1 cellular context compared by ENCODE assay signal in the genomic region with DNA sequence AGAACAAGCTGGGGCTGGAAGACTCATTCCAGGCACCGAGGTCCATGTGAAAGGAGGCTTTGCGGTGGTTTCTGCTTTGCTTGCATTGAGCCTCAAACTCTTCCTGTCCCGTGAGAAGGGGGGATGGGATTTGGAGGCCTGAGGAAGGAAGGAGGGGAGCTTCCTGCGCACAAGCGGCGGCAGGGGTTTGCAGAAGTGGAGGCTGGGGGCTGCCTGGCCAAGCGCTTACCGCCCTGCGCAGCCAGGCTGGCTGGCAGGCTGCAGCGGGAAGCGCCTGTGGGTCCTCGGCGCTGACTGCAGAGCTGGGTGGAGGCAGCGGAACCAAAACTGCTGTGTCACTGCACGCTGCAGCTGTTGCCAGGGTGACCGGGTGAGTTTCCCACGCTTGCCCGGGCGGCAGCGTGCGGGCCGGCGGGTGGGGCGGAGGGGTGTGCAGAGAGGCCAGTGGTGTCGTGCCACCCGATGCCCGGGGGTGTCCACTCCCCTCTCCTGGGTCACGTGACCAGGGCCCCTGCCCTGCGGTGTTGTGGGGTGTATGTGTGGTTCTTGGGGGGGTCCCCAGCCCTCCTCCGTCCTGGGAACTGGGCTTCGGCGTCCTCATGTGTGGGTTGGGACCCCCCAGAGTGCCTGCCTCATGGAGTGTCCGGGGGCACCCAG.
TF ChIP-seq lines count a peak whose summit lies in the region.

No MANE protein-coding gene starts in this region.

TF ChIP-seq in A549, 52 proteins besides CTCF, POLR2A, EP300 and RAD21 (continued from another document):
- TF ChIP-seq, protein P1, sequence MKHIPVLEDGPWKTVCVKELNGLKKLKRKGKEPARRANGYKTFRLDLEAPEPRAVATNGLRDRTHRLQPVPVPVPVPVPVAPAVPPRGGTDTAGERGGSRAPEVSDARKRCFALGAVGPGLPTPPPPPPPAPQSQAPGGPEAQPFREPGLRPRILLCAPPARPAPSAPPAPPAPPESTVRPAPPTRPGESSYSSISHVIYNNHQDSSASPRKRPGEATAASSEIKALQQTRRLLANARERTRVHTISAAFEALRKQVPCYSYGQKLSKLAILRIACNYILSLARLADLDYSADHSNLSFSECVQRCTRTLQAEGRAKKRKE (CRISPR knock-in tag; IDR thresholded peaks at IDR 0.05; ENCODE audit: low read depth): peak; percentile 68
- TF ChIP-seq ESRRA (IDR thresholded peaks at IDR 0.05; ENCODE audit: borderline replicate concordance, low read length) (no peak), MAFK (IDR thresholded peaks at IDR 0.05; ENCODE audit: partially characterized antibody) (peak; percentile 100), CHD2 (IDR thresholded peaks at IDR 0.05; ENCODE audit: low read length, partially characterized antibody) (peak; percentile 1), HOXB13 (CRISPR knock-in tag; IDR thresholded peaks at IDR 0.05; ENCODE audit: low read depth) (peak; percentile 88), HEYL (CRISPR knock-in tag; IDR thresholded peaks at IDR 0.05) (peak; percentile 54; the same call in 1 of the 2 replicates), HOXB5 (CRISPR knock-in tag; IDR thresholded peaks at IDR 0.05) (peak; percentile 88), JUN (IDR thresholded peaks at IDR 0.05) (peak; percentile 78), POLR2AphosphoS2 (conservative IDR thresholded peaks at IDR 0.05; ENCODE audit: low read length) (no peak), EHF (CRISPR knock-in tag; IDR thresholded peaks at IDR 0.05) (peak; percentile 40), TP53 (CRISPR knock-in tag; IDR thresholded peaks at IDR 0.05) (0 out of 2 replicates have a peak, but pooled peaks have one; percentile 14)
- TF ChIP-seq, protein P2, sequence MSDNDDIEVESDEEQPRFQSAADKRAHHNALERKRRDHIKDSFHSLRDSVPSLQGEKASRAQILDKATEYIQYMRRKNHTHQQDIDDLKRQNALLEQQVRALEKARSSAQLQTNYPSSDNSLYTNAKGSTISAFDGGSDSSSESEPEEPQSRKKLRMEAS (IDR thresholded peaks at IDR 0.05): peak; percentile 97
TF ChIP-seq in A549: peak in this region for 21.
